In genomic region chr16:81060576-81061306, GRCh38 we compare ENCODE assay signal across 2 cellular contexts.
TF ChIP-seq lines count a peak whose summit lies in the region.

No MANE protein-coding gene starts in this region.

TF ChIP-seq in GM23338, 12 proteins besides CTCF, POLR2A, EP300 and RAD21:
- TF ChIP-seq STAT1 (IDR thresholded peaks at IDR 0.05; ENCODE audit: unreplicated experiment) (no peak), CREB1 (CRISPR knock-in tag; IDR thresholded peaks at IDR 0.05; ENCODE audit: low read depth) (no peak), ZNF114 (CRISPR knock-in tag; IDR thresholded peaks at IDR 0.05) (no peak), POLR2AphosphoS5 (IDR thresholded peaks at IDR 0.05; ENCODE audit: low read depth) (no peak), EZH2 (IDR thresholded peaks at IDR 0.05; ENCODE audit: low read depth, unreplicated experiment) (no peak), ZNF462 (CRISPR knock-in tag; IDR thresholded peaks at IDR 0.05) (no peak), ETS1 (IDR thresholded peaks at IDR 0.05) (no peak), ZNF331 (CRISPR knock-in tag; IDR thresholded peaks at IDR 0.05; ENCODE audit: low read depth) (no peak), NANOG (IDR thresholded peaks at IDR 0.05; ENCODE audit: borderline replicate concordance) (no peak), JUNB (IDR thresholded peaks at IDR 0.05; ENCODE audit: unreplicated experiment) (no peak), REST (IDR thresholded peaks at IDR 0.05; ENCODE audit: unreplicated experiment) (no peak), EZH2phosphoT487 (IDR thresholded peaks at IDR 0.05; ENCODE audit: unreplicated experiment) (no peak)
TF ChIP-seq in GM23338: peak in this region for 0.

TF ChIP-seq in H1, 55 proteins besides CTCF, POLR2A, EP300 and RAD21:
- TF ChIP-seq MAFK (IDR thresholded peaks at IDR 0.05; ENCODE audit: low read depth, low read length) (no peak), TAF1 (IDR thresholded peaks at IDR 0.05; ENCODE audit: low read depth, low read length) (no peak), ATF2 (IDR thresholded peaks at IDR 0.05; ENCODE audit: low read length) (no peak), YY1 (IDR thresholded peaks at IDR 0.05; ENCODE audit: low read depth, low read length) (no peak), CHD1 (IDR thresholded peaks at IDR 0.05; ENCODE audit: low read depth, low read length) (no peak), BCL11A (IDR thresholded peaks at IDR 0.05; ENCODE audit: low read depth in 2 of 2, low read length in 2 of 2) (no peak), CREB1 (IDR thresholded peaks at IDR 0.05) (no peak), SIN3A (conservative IDR thresholded peaks at IDR 0.05 in 1 of 2, IDR thresholded peaks at IDR 0.05 in 1 of 2; ENCODE audit: low read depth in 1 of 2, low read length in 2 of 2) (no peak), MAX (IDR thresholded peaks at IDR 0.05) (no peak), CHD7 (IDR thresholded peaks at IDR 0.05; ENCODE audit: insufficient replicate concordance, low read length) (no peak), TCF12 (IDR thresholded peaks at IDR 0.05; ENCODE audit: low read depth, low read length) (no peak), USF2 (IDR thresholded peaks at IDR 0.05; ENCODE audit: low read length) (no peak), EGR1 (IDR thresholded peaks at IDR 0.05; ENCODE audit: borderline replicate concordance, low read depth, low read length) (no peak)
